ENCODE assay signal across 1 cellular context in the genomic region with DNA sequence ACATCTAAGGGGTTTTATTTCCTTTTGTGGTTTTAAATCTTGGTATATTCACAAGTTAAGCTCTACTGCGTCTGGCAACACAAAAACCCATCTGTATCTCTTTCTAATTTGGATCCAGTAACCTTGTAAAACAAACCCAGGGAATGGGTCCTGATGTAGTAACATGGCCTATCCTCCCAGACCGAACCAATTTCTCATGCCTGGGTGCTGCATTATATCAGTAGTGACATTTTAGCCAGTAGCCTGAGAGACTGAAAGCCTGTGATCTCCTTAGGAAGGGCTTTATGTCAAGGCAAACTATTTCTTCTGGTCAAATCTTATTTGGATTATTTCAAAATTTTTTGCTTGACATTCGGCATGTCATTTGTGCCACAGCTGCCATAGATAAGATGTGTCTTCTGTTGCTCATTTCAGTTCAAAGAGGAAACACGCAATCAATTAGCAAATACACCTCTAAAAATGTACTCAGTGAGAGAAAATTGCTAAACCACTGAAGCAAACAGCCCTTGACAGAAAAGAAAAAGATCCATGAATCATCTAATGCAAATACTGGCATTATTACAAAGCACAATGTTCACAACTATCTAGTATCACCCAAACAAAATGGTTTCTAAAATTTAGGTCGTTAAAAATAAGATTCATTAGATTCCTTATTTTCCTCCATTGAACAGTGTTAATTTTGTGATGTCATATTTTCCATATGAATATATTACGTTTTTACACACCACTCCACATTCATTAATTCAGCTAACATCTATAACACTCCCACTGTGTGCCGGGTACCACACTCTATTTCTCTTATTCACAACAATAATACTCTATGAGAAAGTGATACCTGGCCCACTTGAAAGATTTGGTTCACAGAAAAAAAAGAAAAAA.
A peak's percentile ranks its signal among the peaks of the same experiment; 100 is the strongest.
TF ChIP-seq lines count a peak whose summit lies in the region.

No MANE protein-coding gene starts in this region.

TF ChIP-seq in HepG2, 621 proteins besides CTCF, POLR2A, EP300 and RAD21 (continued from another document):
- TF ChIP-seq, protein P1, sequence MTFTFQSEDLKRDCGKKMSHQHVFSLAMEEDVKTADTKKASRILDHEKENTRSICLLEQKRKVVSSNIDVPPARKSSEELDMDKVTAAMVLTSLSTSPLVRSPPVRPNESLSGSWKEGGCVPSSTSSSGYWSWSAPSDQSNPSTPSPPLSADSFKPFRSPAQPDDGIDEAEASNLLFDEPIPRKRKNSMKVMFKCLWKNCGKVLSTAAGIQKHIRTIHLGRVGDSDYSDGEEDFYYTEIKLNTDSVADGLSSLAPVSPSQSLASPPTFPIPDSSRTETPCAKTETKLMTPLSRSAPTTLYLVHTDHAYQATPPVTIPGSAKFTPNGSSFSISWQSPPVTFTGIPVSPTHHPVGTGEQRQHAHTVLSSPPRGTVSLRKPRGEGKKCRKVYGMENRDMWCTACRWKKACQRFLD (CRISPR knock-in tag; IDR thresholded peaks at IDR 0.05; ENCODE audit: borderline replicate concordance), result no peak
- TF ChIP-seq NCOA2 (CRISPR knock-in tag; IDR thresholded peaks at IDR 0.05) (peak; percentile 64), HNF4A (CRISPR knock-in tag; IDR thresholded peaks at IDR 0.05) (peak; percentile 19; the same call in 1 of the 2 replicates), SPEN (CRISPR knock-in tag; IDR thresholded peaks at IDR 0.05; ENCODE audit: low read depth) (no peak), SMARCC2 (IDR thresholded peaks at IDR 0.05) (no peak), FOXJ3 (CRISPR knock-in tag; IDR thresholded peaks at IDR 0.05; ENCODE audit: borderline replicate concordance) (0 out of 2 replicates have a peak, but pooled peaks have one; percentile 27), FOSL2 (CRISPR knock-in tag; IDR thresholded peaks at IDR 0.05) (peak; percentile 79)
- TF ChIP-seq, protein P2, sequence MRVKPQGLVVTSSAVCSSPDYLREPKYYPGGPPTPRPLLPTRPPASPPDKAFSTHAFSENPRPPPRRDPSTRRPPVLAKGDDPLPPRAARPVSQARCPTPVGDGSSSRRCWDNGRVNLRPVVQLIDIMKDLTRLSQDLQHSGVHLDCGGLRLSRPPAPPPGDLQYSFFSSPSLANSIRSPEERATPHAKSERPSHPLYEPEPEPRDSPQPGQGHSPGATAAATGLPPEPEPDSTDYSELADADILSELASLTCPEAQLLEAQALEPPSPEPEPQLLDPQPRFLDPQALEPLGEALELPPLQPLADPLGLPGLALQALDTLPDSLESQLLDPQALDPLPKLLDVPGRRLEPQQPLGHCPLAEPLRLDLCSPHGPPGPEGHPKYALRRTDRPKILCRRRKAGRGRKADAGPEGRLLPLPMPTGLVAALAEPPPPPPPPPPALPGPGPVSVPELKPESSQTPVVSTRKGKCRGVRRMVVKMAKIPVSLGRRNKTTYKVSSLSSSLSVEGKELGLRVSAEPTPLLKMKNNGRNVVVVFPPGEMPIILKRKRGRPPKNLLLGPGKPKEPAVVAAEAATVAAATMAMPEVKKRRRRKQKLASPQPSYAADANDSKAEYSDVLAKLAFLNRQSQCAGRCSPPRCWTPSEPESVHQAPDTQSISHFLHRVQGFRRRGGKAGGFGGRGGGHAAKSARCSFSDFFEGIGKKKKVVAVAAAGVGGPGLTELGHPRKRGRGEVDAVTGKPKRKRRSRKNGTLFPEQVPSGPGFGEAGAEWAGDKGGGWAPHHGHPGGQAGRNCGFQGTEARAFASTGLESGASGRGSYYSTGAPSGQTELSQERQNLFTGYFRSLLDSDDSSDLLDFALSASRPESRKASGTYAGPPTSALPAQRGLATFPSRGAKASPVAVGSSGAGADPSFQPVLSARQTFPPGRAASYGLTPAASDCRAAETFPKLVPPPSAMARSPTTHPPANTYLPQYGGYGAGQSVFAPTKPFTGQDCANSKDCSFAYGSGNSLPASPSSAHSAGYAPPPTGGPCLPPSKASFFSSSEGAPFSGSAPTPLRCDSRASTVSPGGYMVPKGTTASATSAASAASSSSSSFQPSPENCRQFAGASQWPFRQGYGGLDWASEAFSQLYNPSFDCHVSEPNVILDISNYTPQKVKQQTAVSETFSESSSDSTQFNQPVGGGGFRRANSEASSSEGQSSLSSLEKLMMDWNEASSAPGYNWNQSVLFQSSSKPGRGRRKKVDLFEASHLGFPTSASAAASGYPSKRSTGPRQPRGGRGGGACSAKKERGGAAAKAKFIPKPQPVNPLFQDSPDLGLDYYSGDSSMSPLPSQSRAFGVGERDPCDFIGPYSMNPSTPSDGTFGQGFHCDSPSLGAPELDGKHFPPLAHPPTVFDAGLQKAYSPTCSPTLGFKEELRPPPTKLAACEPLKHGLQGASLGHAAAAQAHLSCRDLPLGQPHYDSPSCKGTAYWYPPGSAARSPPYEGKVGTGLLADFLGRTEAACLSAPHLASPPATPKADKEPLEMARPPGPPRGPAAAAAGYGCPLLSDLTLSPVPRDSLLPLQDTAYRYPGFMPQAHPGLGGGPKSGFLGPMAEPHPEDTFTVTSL (CRISPR knock-in tag; IDR thresholded peaks at IDR 0.05; ENCODE audit: borderline replicate concordance), result peak; percentile 18; the same call in 1 of the 2 replicates
- TF ChIP-seq, protein P3, sequence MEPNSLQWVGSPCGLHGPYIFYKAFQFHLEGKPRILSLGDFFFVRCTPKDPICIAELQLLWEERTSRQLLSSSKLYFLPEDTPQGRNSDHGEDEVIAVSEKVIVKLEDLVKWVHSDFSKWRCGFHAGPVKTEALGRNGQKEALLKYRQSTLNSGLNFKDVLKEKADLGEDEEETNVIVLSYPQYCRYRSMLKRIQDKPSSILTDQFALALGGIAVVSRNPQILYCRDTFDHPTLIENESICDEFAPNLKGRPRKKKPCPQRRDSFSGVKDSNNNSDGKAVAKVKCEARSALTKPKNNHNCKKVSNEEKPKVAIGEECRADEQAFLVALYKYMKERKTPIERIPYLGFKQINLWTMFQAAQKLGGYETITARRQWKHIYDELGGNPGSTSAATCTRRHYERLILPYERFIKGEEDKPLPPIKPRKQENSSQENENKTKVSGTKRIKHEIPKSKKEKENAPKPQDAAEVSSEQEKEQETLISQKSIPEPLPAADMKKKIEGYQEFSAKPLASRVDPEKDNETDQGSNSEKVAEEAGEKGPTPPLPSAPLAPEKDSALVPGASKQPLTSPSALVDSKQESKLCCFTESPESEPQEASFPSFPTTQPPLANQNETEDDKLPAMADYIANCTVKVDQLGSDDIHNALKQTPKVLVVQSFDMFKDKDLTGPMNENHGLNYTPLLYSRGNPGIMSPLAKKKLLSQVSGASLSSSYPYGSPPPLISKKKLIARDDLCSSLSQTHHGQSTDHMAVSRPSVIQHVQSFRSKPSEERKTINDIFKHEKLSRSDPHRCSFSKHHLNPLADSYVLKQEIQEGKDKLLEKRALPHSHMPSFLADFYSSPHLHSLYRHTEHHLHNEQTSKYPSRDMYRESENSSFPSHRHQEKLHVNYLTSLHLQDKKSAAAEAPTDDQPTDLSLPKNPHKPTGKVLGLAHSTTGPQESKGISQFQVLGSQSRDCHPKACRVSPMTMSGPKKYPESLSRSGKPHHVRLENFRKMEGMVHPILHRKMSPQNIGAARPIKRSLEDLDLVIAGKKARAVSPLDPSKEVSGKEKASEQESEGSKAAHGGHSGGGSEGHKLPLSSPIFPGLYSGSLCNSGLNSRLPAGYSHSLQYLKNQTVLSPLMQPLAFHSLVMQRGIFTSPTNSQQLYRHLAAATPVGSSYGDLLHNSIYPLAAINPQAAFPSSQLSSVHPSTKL (CRISPR knock-in tag; IDR thresholded peaks at IDR 0.05), result peak; percentile 75
